ENCODE assay signal across 9 cellular contexts in the genomic region with DNA sequence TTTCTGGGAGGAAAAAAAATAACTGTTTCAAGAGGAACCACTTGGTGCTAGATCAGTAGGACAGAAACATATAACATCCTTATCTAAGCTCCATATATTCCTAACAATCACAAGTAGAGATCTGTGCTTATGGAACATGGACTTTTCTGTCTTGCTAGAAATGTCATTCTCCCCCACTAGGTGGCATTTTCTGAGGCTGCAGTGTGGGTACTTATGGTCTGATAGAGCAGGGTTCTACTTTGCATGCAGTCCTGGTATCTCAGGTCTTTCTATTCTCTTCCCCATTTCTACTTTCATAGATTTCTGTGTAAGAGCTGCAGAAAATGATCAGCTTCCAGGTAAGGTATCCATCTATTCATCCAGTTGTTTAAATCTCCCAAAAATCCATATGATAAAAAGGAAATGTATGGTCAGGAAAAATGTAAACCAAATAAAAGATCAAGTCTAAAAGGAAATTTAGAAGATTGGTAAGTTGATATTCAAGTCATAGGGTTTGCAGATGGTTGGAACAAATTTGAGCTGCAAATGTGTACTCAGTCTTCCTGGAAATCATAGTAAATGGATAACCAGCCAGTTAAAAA. TPM values are rescaled to one million over a fixed set of nuclear protein-coding genes. Genes with fewer than 3 reads are reported as not detected.
DNase-seq lines count a peak whose midpoint lies in the region; ATAC-seq and TF ChIP-seq lines count a peak whose summit lies in the region.
"Had no signal": no experiment of that assay in that cellular context is flagged by ENCODE, and none has a peak within 500 bp of the region (broad histone marks: within the 10 kb centered on the region; RNA-seq: fewer than 3 reads in every experiment).

No MANE protein-coding gene starts in this region.

- no peaks in the 10 kb centered on the region for H3K4me1 ChIP-seq in RWPE2 (ENCODE audit: insufficient read depth, poor library complexity, severe bottlenecking)
- no peaks in the 10 kb centered on the region for H3K4me1 ChIP-seq in mesenchymal stem cell (ENCODE audit: control insufficient read depth, insufficient read depth, low read depth, low read length)

- H3K14ac ChIP-seq in mesenchymal stem cell (ENCODE audit: low read length in 2 of 2) = no peak overlapping the region

- no peak overlapping the region for H3K4ac ChIP-seq in mesenchymal stem cell (ENCODE audit: low read depth in 1 of 2, low read length in 2 of 2)

- no peak overlapping the region for H3K18ac ChIP-seq in mesenchymal stem cell (ENCODE audit: low read depth in 1 of 2, low read length in 2 of 2)

- H3K23ac ChIP-seq in mesenchymal stem cell (ENCODE audit: low read length in 2 of 2) = no peak overlapping the region

- H3K27me3 Mint-ChIP-seq in central memory CD8-positive, alpha-beta T cell = peaks cover 10% of the 10 kb centered on the region

- H3K79me1 ChIP-seq in mesenchymal stem cell (replicated peaks; ENCODE audit: low read length, poor library complexity, severe bottlenecking) = peaks cover 3% of the 10 kb centered on the region

- peaks cover 6% of the 10 kb centered on the region for H3K9me3 Mint-ChIP-seq in central memory CD8-positive, alpha-beta T cell

- H3K27ac Mint-ChIP-seq in central memory CD8-positive, alpha-beta T cell (ENCODE audit: low read depth) = no peak overlapping the region

- H2BK15ac ChIP-seq in mesenchymal stem cell (ENCODE audit: low read depth, poor library complexity, severe bottlenecking) = no peak overlapping the region

- H2AFZ ChIP-seq in mesenchymal stem cell (ENCODE audit: low read depth, low read length) = no peak overlapping the region

- H2BK5ac ChIP-seq in mesenchymal stem cell (ENCODE audit: low read depth, low read length, poor library complexity, severe bottlenecking) = no peak overlapping the region

- peak overlapping the region; percentile 96 for H3K4me3 Mint-ChIP-seq in central memory CD8-positive, alpha-beta T cell

- no peaks in the 10 kb centered on the region for H3K9me3 ChIP-seq in RWPE2 (ENCODE audit: severe bottlenecking)
- no peaks in the 10 kb centered on the region for H3K9me3 ChIP-seq in mesenchymal stem cell (ENCODE audit: control insufficient read depth, low read length)

- H3K27me3 ChIP-seq in RWPE2 (ENCODE audit: insufficient read depth, poor library complexity, severe bottlenecking) (no peaks in the 10 kb centered on the region), mesenchymal stem cell (ENCODE audit: control insufficient read depth in 1 of 2, insufficient read depth in 1 of 2, low read length in 2 of 2) (no peaks in the 10 kb centered on the region)

- H3K27ac ChIP-seq in 22Rv1 (no peak overlapping the region), RWPE2 (ENCODE audit: poor library complexity, severe bottlenecking) (no peak overlapping the region), mesenchymal stem cell (ENCODE audit: low read length, poor library complexity, severe bottlenecking) (no peak overlapping the region)

- no peak overlapping the region for H4K8ac ChIP-seq in mesenchymal stem cell (ENCODE audit: low read length)

- TF ChIP-seq CTCF in 22Rv1 (IDR thresholded peaks at IDR 0.05) (peak; percentile 75), RWPE2 (IDR thresholded peaks at IDR 0.05; ENCODE audit: poor library complexity, severe bottlenecking) (peak; percentile 77)

- H3K9ac ChIP-seq in mesenchymal stem cell (ENCODE audit: low read length) = peak overlapping the region; percentile 88

- H3K4me1 Mint-ChIP-seq in central memory CD8-positive, alpha-beta T cell = peaks cover 27% of the 10 kb centered on the region

- DNase-seq in EH (ENCODE audit: low read depth) (peak; percentile 59), LHCN-M2 (ENCODE audit: low read depth) (peak; percentile 58), RWPE2 (ENCODE audit: low spot score) (no peak), mesenchymal stem cell (peak; percentile 67), NCI-H187 treated with DMSO at 0.1 percent for 48 hours (lab: John Stamatoyannopoulos, UW) (no peak)
- no peak for DNase-seq in central memory CD8-positive, alpha-beta T cell (ENCODE audit: low spot score in 2 of 2)

- H3K36me3 Mint-ChIP-seq in central memory CD8-positive, alpha-beta T cell (ENCODE audit: insufficient read depth) = peaks cover 5% of the 10 kb centered on the region

- no peak overlapping the region for H4K91ac ChIP-seq in mesenchymal stem cell (ENCODE audit: low read length)

- peaks cover 5% of the 10 kb centered on the region; the same call in 1 of the 2 replicates for H3K36me3 ChIP-seq in RWPE2 (ENCODE audit: low read depth)
- H3K36me3 ChIP-seq in mesenchymal stem cell (ENCODE audit: control insufficient read depth in 1 of 2, insufficient read depth in 2 of 2, low read depth in 1 of 2, low read length in 2 of 2) = no peaks in the 10 kb centered on the region

- no peak overlapping the region for H3K4me3 ChIP-seq in RWPE2 (ENCODE audit: severe bottlenecking)
- H3K4me3 ChIP-seq in mesenchymal stem cell (ENCODE audit: insufficient read depth in 1 of 2, low read depth in 1 of 2, low read length in 2 of 2) = no peak overlapping the region
- H3K4me3 ChIP-seq: lung had no signal

- no peak overlapping the region for H2BK120ac ChIP-seq in mesenchymal stem cell (ENCODE audit: low read depth, low read length)

- no peak overlapping the region for H3K4me2 ChIP-seq in mesenchymal stem cell (ENCODE audit: low read length, poor library complexity, severe bottlenecking)

- H2BK12ac ChIP-seq in mesenchymal stem cell (ENCODE audit: low read length in 2 of 2) = no peak overlapping the region

- ATAC-seq in RWPE2 (ENCODE audit: low read depth) = no peak
- no peak for ATAC-seq in central memory CD8-positive, alpha-beta T cell (replicated peaks; ENCODE audit: extremely low read depth, poor library complexity, severe bottlenecking)
- ATAC-seq in HG03095 (IDR thresholded peaks at IDR 0.05; ENCODE audit: unreplicated experiment) = no peak

- H2AK5ac ChIP-seq in mesenchymal stem cell (ENCODE audit: low read length, severe bottlenecking) = no peak overlapping the region

RNA-seq across cellular contexts. Expression of a gene that starts 1.5 kb away (rescaled TPM):
- 4.8 and 7.5 TPM in 2 replicates for total RNA-seq in LHCN-M2 (2014; rRNA removed)
- polyA plus RNA-seq in LHCN-M2 (2012) = 2.5 TPM
- 2.4 TPM for polyA plus RNA-seq in mesenchymal stem cell (2013, experiment 1 of 2)
- polyA plus RNA-seq in mesenchymal stem cell (2013, experiment 2 of 2) = 2.3 TPM

RNA-seq across cellular contexts. Expression of a gene that starts 24.4 kb away (rescaled TPM):
- total RNA-seq in LHCN-M2 (2014; rRNA removed) = 16.5 and 18.4 TPM in 2 replicates
- 10.1 TPM for polyA plus RNA-seq in LHCN-M2 (2012)
- 5.1 TPM for polyA plus RNA-seq in mesenchymal stem cell (2013, experiment 1 of 2)
- 4.3 TPM for polyA plus RNA-seq in mesenchymal stem cell (2013, experiment 2 of 2)

RNA-seq across cellular contexts. Expression of a gene that starts 55.8 kb away (rescaled TPM):
- 1.2 and 2.2 TPM in 2 replicates for total RNA-seq in LHCN-M2 (2014; rRNA removed)
- polyA plus RNA-seq in LHCN-M2 (2012) = 0.79 TPM
- 2.0 TPM for polyA plus RNA-seq in mesenchymal stem cell (2013, experiment 1 of 2)
- polyA plus RNA-seq in mesenchymal stem cell (2013, experiment 2 of 2) = 1.8 TPM

Comparison
In these comparisons a context has a peak if more than half of its experiments do, and no peak if none do; other contexts are left out.
1. DNase-seq: peak in EH (single experiment), LHCN-M2 (single experiment) and mesenchymal stem cell (single experiment); none in RWPE2 (single experiment), central memory CD8-positive, alpha-beta T cell (0 of 2) and NCI-H187 treated with DMSO at 0.1 percent for 48 hours (single experiment).